In the genomic region with DNA sequence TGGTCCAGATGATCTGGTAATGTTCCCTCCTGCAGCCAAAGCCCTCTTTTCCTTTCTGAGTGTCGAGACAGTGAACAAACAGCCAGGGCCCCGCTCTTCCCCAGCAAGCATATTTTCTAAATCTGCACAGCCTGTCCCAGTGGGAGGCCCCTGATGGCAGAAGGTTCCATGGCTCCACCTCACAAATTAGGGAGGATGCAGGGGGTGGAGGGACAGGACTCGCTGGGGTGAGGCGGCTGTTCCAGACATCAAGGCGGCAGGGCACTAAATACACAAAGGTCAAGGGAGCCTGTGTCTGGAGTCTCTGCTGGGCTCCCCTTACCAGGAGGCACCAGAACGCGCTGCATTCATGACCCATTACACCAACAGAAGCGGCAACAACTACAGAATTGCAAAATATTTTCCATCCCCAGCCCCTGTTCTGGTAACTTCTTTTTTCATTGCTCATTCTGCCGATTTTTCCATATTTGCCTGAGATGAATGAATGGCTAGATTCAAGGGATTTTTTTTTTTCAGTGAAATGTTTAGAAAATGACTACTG, we compare ENCODE assay signal across 12 cellular contexts. TPM values are rescaled to one million over a fixed set of nuclear protein-coding genes. Genes with fewer than 3 reads are reported as not detected.
DNase-seq lines count a peak whose midpoint lies in the region; ATAC-seq and TF ChIP-seq lines count a peak whose summit lies in the region.
"Had no signal": no experiment of that assay in that cellular context is flagged by ENCODE, and none has a peak within 500 bp of the region (broad histone marks: within the 10 kb centered on the region; RNA-seq: fewer than 3 reads in every experiment).

No MANE protein-coding gene starts in this region.

- H3K4me2 ChIP-seq in osteoblast (ENCODE audit: insufficient read depth, low read length) = no peak overlapping the region

- no peaks in the 10 kb centered on the region for H3K36me3 ChIP-seq in A673 (ENCODE audit: insufficient read depth, low read length, poor library complexity, severe bottlenecking)
- no peaks in the 10 kb centered on the region for H3K36me3 ChIP-seq in osteoblast (ENCODE audit: insufficient read depth, low read length)

- POLR2A ChIA-PET in A673 (lab: Charles Lee; ENCODE audit: low non-redundant PET) = no interaction called here

- H3K79me2 ChIP-seq in osteoblast (ENCODE audit: insufficient read depth, low read length) = no peaks in the 10 kb centered on the region

- H3K27ac ChIP-seq in A673 (ENCODE audit: low read depth, low read length, poor library complexity, severe bottlenecking) (peak overlapping the region; percentile 9), osteoblast (ENCODE audit: low read depth, low read length) (no peak overlapping the region)

- DNase-seq in A673 (ENCODE audit: low spot score) (peak; percentile 91), NCI-H2171 (lab: John Stamatoyannopoulos, UW) (peak; percentile 77), fibroblast of villous mesenchyme (ENCODE audit: low read depth) (peak; percentile 27), osteoblast (ENCODE audit: insufficient read length, low spot score, missing footprints) (peak; percentile 78), DMS153 (lab: John Stamatoyannopoulos, UW) (no peak), occipital lobe (lab: John Stamatoyannopoulos, UW) (no peak), globus pallidus (ENCODE audit: low spot score) (no peak)
- DNase-seq: activated CD4-positive, alpha-beta T cell treated with anti-CD3 and anti-CD28 coated beads, Interleukin-2, amount 50 U/mL, for 48 hours had no signal

- H3K27me3 ChIP-seq in A673 (replicated peaks; ENCODE audit: insufficient read depth, low read depth, low read length, poor library complexity) = no peaks in the 10 kb centered on the region
- H3K27me3 ChIP-seq in osteoblast (ENCODE audit: insufficient read depth, low read length) = peaks cover 28% of the 10 kb centered on the region

- no peaks in the 10 kb centered on the region for H4K20me1 ChIP-seq in osteoblast (ENCODE audit: insufficient read depth, low read length)

- TF ChIP-seq CTCF in A673 (conservative IDR thresholded peaks at IDR 0.05; ENCODE audit: low read depth, low read length) = no peak
- no peak for TF ChIP-seq CTCF in fibroblast of villous mesenchyme (IDR thresholded peaks at IDR 0.05; ENCODE audit: insufficient read depth, low read depth, low read length)
- TF ChIP-seq CTCF in osteoblast (IDR thresholded peaks at IDR 0.05; ENCODE audit: extremely low read depth, low read depth, low read length) = no peak

- no peak for ATAC-seq in HG03565 (IDR thresholded peaks at IDR 0.05; ENCODE audit: unreplicated experiment)

- H3K4me3 ChIP-seq in A673 (ENCODE audit: low read depth, low read length, poor library complexity, severe bottlenecking) (no peak overlapping the region), fibroblast of villous mesenchyme (ENCODE audit: low read depth, low read length) (no peak overlapping the region), osteoblast (ENCODE audit: insufficient read depth, low read length) (no peak overlapping the region)

- no TSS peak for BruUV-seq in A673 (replicated peaks; lab: Mats Ljungman, UMichigan)

- H3K9me3 ChIP-seq in A673 (ENCODE audit: low read depth, low read length, poor library complexity, severe bottlenecking) (no peaks in the 10 kb centered on the region), osteoblast (ENCODE audit: low read depth, low read length) (no peaks in the 10 kb centered on the region)

- CTCF ChIA-PET in A673 (lab: Charles Lee) = no interaction called here

- intact Hi-C loops in A673 (cut with micrococcal nuclease; ENCODE audit: unreplicated experiment) = no loop called here

- no peak overlapping the region for H2AFZ ChIP-seq in osteoblast (ENCODE audit: low read length)

- H3K4me1 ChIP-seq in A673 (ENCODE audit: insufficient read depth, low read length, poor library complexity, severe bottlenecking) (peaks cover 58% of the 10 kb centered on the region), osteoblast (ENCODE audit: insufficient read depth, low read length) (no peaks in the 10 kb centered on the region)

RNA-seq across cellular contexts. Expression of gene PRELP, which starts 27.0 kb away (rescaled TPM):
- not detected in 2 replicates for total RNA-seq in A673 (2021)
- total RNA-seq in fibroblast of villous mesenchyme = under 0.01 and 0.43 TPM in 2 replicates
- 0.29 and 0.36 TPM in 2 replicates for total RNA-seq in osteoblast
- total RNA-seq in occipital lobe = 0.16 TPM
- total RNA-seq: epithelial cell of proximal tubule had no signal

RNA-seq across cellular contexts. Expression of gene OPTC, which starts 45.4 kb away (rescaled TPM):
- total RNA-seq in A673 (2021) (not detected in 2 replicates), fibroblast of villous mesenchyme (not detected in 2 replicates), osteoblast (not detected in 2 replicates), occipital lobe (not detected)
- total RNA-seq: epithelial cell of proximal tubule, HT1080, mesenteric fat pad had no signal

Comparison
In these comparisons a context has a peak if more than half of its experiments do, and no peak if none do; other contexts are left out.
1. DNase-seq: peak in A673 (single experiment), NCI-H2171 (single experiment), fibroblast of villous mesenchyme (single experiment) and osteoblast (single experiment); none in DMS153 (single experiment), occipital lobe (single experiment) and globus pallidus (single experiment).